In the genomic region with DNA sequence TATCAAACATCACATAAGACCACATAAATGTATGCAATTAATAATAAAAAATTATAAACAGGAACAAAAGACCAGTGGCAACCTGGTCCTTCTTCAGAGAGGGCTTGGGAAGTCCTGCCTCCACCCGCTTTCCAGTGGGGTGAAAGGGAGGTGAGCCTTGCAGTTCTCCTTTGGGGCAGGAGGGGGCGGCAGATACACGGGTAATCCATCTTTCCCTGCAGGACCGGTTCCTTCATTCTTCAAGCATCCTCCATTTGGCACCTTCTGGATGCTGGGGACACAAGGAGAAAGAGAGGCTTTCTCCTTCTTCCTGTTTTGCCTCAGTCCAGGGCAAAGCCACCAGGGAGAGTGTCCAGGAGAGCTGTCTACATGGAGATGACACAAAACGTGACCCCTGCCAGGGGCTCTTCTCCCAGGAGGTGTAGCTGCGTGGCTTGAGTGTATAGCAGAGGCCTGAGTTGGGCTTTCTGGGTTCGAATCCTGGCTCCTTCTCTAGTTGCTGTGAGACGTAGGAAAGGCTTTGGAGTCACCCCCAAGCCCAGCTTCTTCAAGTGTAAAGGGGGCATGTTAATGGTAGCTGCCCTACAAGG, we compare ENCODE assay signal across 8 cellular contexts. TPM values are rescaled to one million over a fixed set of nuclear protein-coding genes. Genes with fewer than 3 reads are reported as not detected.
A peak's percentile ranks its signal among the peaks of the same experiment; 100 is the strongest.
DNase-seq lines count a peak whose midpoint lies in the region; ATAC-seq and TF ChIP-seq lines count a peak whose summit lies in the region.

No MANE protein-coding gene starts in this region.

- H3K27me3 Mint-ChIP-seq in Caco-2 (ENCODE audit: insufficient read depth, unreplicated experiment): peaks cover 2% of the 10 kb centered on the region

- DNase-seq in Caco-2 (peak; percentile 74 to 87), HuH-7.5 (ENCODE audit: low spot score) (peak; percentile 88), RPMI7951 (ENCODE audit: low read depth) (peak; percentile 77), fibroblast of villous mesenchyme (ENCODE audit: low read depth) (peak; percentile 62), non-pigmented ciliary epithelial cell (ENCODE audit: low read depth) (peak; percentile 32), thyroid gland (peak; percentile 75 to 77)
- peak; percentile 55 to 67 for DNase-seq in activated T-helper 1 cell treated with anti-CD3 and anti-CD28 coated beads, Interleukin-2, amount 50 U/mL, for 16 hours (ENCODE audit: low read depth in 1 of 2, low spot score in 1 of 2)

- ATAC-seq in HG02870 (IDR thresholded peaks at IDR 0.05; ENCODE audit: unreplicated experiment): no peak

- no peak overlapping the region for H3K4me3 ChIP-seq in Caco-2 (ENCODE audit: low read depth, low read length)
- H3K4me3 ChIP-seq in fibroblast of villous mesenchyme (ENCODE audit: low read depth, low read length): no peak overlapping the region
- no peak overlapping the region for H3K4me3 ChIP-seq in thyroid gland (replicated peaks in 1 of 3)

- no peak overlapping the region for H3K4me3 Mint-ChIP-seq in Caco-2 (ENCODE audit: unreplicated experiment)

- no peak overlapping the region for H3K27ac Mint-ChIP-seq in Caco-2 (ENCODE audit: unreplicated experiment)

- CTCF ChIA-PET in Caco-2 (lab: Charles Lee): interaction anchor here (1.1 kb wide), 1 partner anchor 8 kb away, joined by 3 read pairs; no protein-coding TSS in a partner anchor

- no TSS peak for BruUV-seq in Caco-2 (replicated peaks; lab: Mats Ljungman, UMichigan)

- H3K9me3 ChIP-seq in Caco-2 (no peaks in the 10 kb centered on the region), thyroid gland (no peaks in the 10 kb centered on the region)

- H3K27me3 ChIP-seq in Caco-2 (replicated peaks; ENCODE audit: control insufficient read depth, insufficient read depth, low read length): no peaks in the 10 kb centered on the region
- H3K27me3 ChIP-seq in thyroid gland: no peaks in the 10 kb centered on the region

- no peaks in the 10 kb centered on the region for H3K36me3 Mint-ChIP-seq in Caco-2 (ENCODE audit: insufficient read depth, unreplicated experiment)

- H3K36me3 ChIP-seq in Caco-2 (ENCODE audit: control insufficient read depth, insufficient read depth, low read length) (no peaks in the 10 kb centered on the region), thyroid gland (no peaks in the 10 kb centered on the region)

- H3K4me1 Mint-ChIP-seq in Caco-2 (ENCODE audit: low read depth, unreplicated experiment): no peaks in the 10 kb centered on the region

- POLR2A ChIA-PET in Caco-2 (lab: Charles Lee): no interaction called here

- TF ChIP-seq CTCF in Caco-2 (IDR thresholded peaks at IDR 0.05; ENCODE audit: insufficient read depth in 1 of 2, low read depth in 1 of 2, low read length in 1 of 2, severe bottlenecking in 1 of 2, unreplicated experiment in 1 of 2): peak; percentile 89 to 93
- TF ChIP-seq CTCF in fibroblast of villous mesenchyme (IDR thresholded peaks at IDR 0.05; ENCODE audit: insufficient read depth, low read depth, low read length): peak; percentile 99
- peak; percentile 46 to 92 (median 85) for TF ChIP-seq CTCF in thyroid gland (IDR thresholded peaks at IDR 0.05)

- H3K9me3 Mint-ChIP-seq in Caco-2 (ENCODE audit: unreplicated experiment): no peaks in the 10 kb centered on the region

- H3K4me1 ChIP-seq in Caco-2: no peaks in the 10 kb centered on the region
- no peaks in the 10 kb centered on the region for H3K4me1 ChIP-seq in thyroid gland

- H3K27ac ChIP-seq in thyroid gland: no peak overlapping the region

- no peak for TF ChIP-seq POLR2A in thyroid gland (IDR thresholded peaks at IDR 0.05)

- intact Hi-C loops in Caco-2 (cut with micrococcal nuclease; ENCODE audit: unreplicated experiment): loop anchor here (5.0 to 10.0 kb wide), 3 partner anchors 46 to 1011 kb away; no protein-coding TSS in a partner anchor
- intact Hi-C loops in thyroid gland (cut with DNase I): loop anchor here (5.0 to 10.0 kb wide), 2 partner anchors 619 to 1011 kb away; partner anchors contain the start of gene TLE3

- 40 to 44% methylated on average over 7 to 8 of the region's 8 CpGs for WGBS in thyroid gland, 2 donors

RNA-seq across cellular contexts. Expression of gene RPLP1, which starts 23.2 kb away (rescaled TPM):
- total RNA-seq in Caco-2 (2022) (1,587 and 1,689 TPM in 2 replicates), fibroblast of villous mesenchyme (73.8 and 79.6 TPM in 2 replicates), thyroid gland (1,000 to 10,000 TPM in 1 of 4 donors, 100 to 1,000 TPM in 3; 401 to 2,289 (median 606) TPM)
- total RNA-seq in RPMI7951 (2014; rRNA removed; shearing (Covaris generic)): 269 and 279 TPM in 2 replicates

Comparison
In these comparisons a context has a peak if more than half of its experiments do, and no peak if none do; other contexts are left out.
1. DNase-seq: peak in every context shown above with its lines; median percentile 88 in HuH-7.5; 80 in Caco-2; 77 in RPMI7951; 76 in thyroid gland; 62 in fibroblast of villous mesenchyme; 61 in activated T-helper 1 cell treated with anti-CD3 and anti-CD28 coated beads, Interleukin-2, amount 50 U/mL, for 16 hours; 32 in non-pigmented ciliary epithelial cell.